In the genomic region with DNA sequence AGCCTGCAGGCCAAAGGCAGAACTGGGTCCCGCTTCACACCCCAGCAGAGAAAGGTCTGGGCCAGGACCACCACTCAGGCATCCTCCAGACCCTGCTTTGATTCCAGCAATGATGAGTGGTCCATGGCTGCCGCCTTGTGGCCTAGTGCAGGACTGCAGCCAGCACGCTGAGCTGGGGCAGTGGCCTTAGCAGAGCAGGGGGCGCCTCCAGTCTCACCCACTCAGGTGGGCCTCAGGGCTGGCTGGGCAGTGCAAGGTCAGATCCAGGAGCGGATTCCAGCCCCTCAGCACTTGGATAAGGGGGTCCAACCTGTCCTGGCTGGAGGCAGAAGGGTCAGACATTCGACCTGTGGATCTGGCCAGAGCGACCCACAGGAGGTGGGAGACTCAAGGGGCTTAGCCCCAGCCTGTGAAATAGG, we compare ENCODE assay signal across 1 cellular context.
TF ChIP-seq lines count a peak whose summit lies in the region.

No MANE protein-coding gene starts in this region.

TF ChIP-seq in HCT116, 20 proteins besides CTCF, POLR2A, EP300 and RAD21:
- TF ChIP-seq, protein P1, sequence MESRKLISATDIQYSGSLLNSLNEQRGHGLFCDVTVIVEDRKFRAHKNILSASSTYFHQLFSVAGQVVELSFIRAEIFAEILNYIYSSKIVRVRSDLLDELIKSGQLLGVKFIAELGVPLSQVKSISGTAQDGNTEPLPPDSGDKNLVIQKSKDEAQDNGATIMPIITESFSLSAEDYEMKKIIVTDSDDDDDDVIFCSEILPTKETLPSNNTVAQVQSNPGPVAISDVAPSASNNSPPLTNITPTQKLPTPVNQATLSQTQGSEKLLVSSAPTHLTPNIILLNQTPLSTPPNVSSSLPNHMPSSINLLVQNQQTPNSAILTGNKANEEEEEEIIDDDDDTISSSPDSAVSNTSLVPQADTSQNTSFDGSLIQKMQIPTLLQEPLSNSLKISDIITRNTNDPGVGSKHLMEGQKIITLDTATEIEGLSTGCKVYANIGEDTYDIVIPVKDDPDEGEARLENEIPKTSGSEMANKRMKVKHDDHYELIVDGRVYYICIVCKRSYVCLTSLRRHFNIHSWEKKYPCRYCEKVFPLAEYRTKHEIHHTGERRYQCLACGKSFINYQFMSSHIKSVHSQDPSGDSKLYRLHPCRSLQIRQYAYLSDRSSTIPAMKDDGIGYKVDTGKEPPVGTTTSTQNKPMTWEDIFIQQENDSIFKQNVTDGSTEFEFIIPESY (IDR thresholded peaks at IDR 0.05; ENCODE audit: extremely low read depth, insufficient replicate concordance, low read length) = no peak
- TF ChIP-seq EZH2phosphoT487 (IDR thresholded peaks at IDR 0.05; ENCODE audit: borderline replicate concordance) = no peak
- TF ChIP-seq YY1 (IDR thresholded peaks at IDR 0.05; ENCODE audit: extremely low read depth, insufficient replicate concordance, low read depth, low read length) = no peak
- peak; percentile 13; the same call in 1 of the 2 replicates for TF ChIP-seq POLR2AphosphoS5 (IDR thresholded peaks at IDR 0.05; ENCODE audit: low read depth, low read length)
TF ChIP-seq in HCT116: peak in this region for 1.
